In genomic region chr2:43221660-43222471, GRCh38 we compare ENCODE assay signal across 8 cellular contexts. TPM values are rescaled to one million over a fixed set of nuclear protein-coding genes. Genes with fewer than 3 reads are reported as not detected.
DNase-seq lines count a peak whose midpoint lies in the region; ATAC-seq and TF ChIP-seq lines count a peak whose summit lies in the region.

No MANE protein-coding gene starts in this region.

- H3K27ac Mint-ChIP-seq in naive thymus-derived CD4-positive, alpha-beta T cell = peak overlapping the region; percentile 90 to 99 (median 97)

- DNase-seq in BJ (ENCODE audit: low read depth) (peak; percentile 77), HL-60 (ENCODE audit: low read depth in 1 of 2, low spot score in 1 of 2) (peak; percentile 81 to 89), Peyer's patch (peak; percentile 75 to 92 (median 89)), fibroblast of the aortic adventitia (ENCODE audit: low read depth) (peak; percentile 98), suprapubic skin (ENCODE audit: low spot score in 2 of 2) (peak; percentile 93 to 94), NCI-H128 (lab: John Stamatoyannopoulos, UW; ENCODE audit: unreplicated experiment) (no peak)
- DNase-seq in activated naive CD4-positive, alpha-beta T cell (lab: John Stamatoyannopoulos, UW) = peak in 3 of 4 experiments; percentile 16 to 42 (median 35)
- DNase-seq in naive thymus-derived CD4-positive, alpha-beta T cell = peak; percentile 23 to 73 (median 56)

- H3K36me3 ChIP-seq in BJ (ENCODE audit: control insufficient read depth, insufficient read depth, low read length) = peaks cover 17% of the 10 kb centered on the region
- peaks cover 0 to 37% (median 4%) of the 10 kb centered on the region in 3 donors for H3K36me3 ChIP-seq in Peyer's patch
- H3K36me3 ChIP-seq in naive thymus-derived CD4-positive, alpha-beta T cell (ENCODE audit: control insufficient read depth in 2 of 3, insufficient read depth in 3 of 3, low read length in 3 of 3) = peaks cover 30 to 49% (median 36%) of the 10 kb centered on the region in 3 experiments
- peaks cover 29% of the 10 kb centered on the region for H3K36me3 ChIP-seq in suprapubic skin

- intact Hi-C loops in naive thymus-derived CD4-positive, alpha-beta T cell (cut with micrococcal nuclease) = loop anchor here (10.0 kb wide), 3 partner anchors 367 to 857 kb away; partner anchors contain the start of gene COX7A2L (in 1 of the 2)

- no peak for TF ChIP-seq CTCF in BJ (IDR thresholded peaks at IDR 0.05; ENCODE audit: insufficient read depth, low read depth, low read length)
- no peak for TF ChIP-seq CTCF in HL-60 (IDR thresholded peaks at IDR 0.05; ENCODE audit: insufficient read depth, low read length)
- TF ChIP-seq CTCF in Peyer's patch (IDR thresholded peaks at IDR 0.05) = peak in 2 of 6 experiments; percentile 2 to 8
- no peak for TF ChIP-seq CTCF in fibroblast of the aortic adventitia (IDR thresholded peaks at IDR 0.05; ENCODE audit: insufficient read depth, low read length)
- TF ChIP-seq CTCF in suprapubic skin (IDR thresholded peaks at IDR 0.05) = no peak

- 1% methylated on average over 8 of the region's 8 CpGs for WGBS in suprapubic skin

- POLR2A ChIA-PET in BJ (lab: Charles Lee) = interaction anchor here (0.5 to 1.3 kb wide), 5 partner anchors 111 to 364 kb away, joined by 3 to 9 read pairs (median 3); no protein-coding TSS in a partner anchor
- POLR2A ChIA-PET in naive thymus-derived CD4-positive, alpha-beta T cell (lab: Charles Lee) = interaction anchor here (0.6 to 25.8 kb wide), 19 partner anchors 4 to 1111 kb away, joined by 3 to 1899 read pairs (median 7); partner anchors contain the start of genes THADA and ZFP36L2

- peaks cover 0 to 4% (median 0%) of the 10 kb centered on the region in 5 donors for H3K27me3 Mint-ChIP-seq in naive thymus-derived CD4-positive, alpha-beta T cell

- CTCF ChIA-PET in BJ (lab: Yijun Ruan, JAX) = interaction anchor here (0.5 to 6.7 kb wide), 17 partner anchors 43 to 1053 kb away, joined by 3 to 56 read pairs (median 4); no protein-coding TSS in a partner anchor
- CTCF ChIA-PET in naive thymus-derived CD4-positive, alpha-beta T cell (lab: Charles Lee) = interaction anchor here (0.7 to 10.3 kb wide), 11 partner anchors 7 to 260 kb away, joined by 3 to 210 read pairs (median 4); no protein-coding TSS in a partner anchor

- H3K4me1 ChIP-seq in Peyer's patch (peaks cover 2 to 29% (median 19%) of the 10 kb centered on the region in 4 donors), suprapubic skin (peaks cover 58% of the 10 kb centered on the region)
- peaks cover 21% of the 10 kb centered on the region in 2 donors for H3K4me1 ChIP-seq in naive thymus-derived CD4-positive, alpha-beta T cell (ENCODE audit: control insufficient read depth in 2 of 2, insufficient read depth in 2 of 2, low read length in 2 of 2)

- peak; percentile 49 to 68 for TF ChIP-seq POLR2A in Peyer's patch (IDR thresholded peaks at IDR 0.05)
- peak in 1 of 2 donors; percentile 56 for TF ChIP-seq POLR2A in suprapubic skin (IDR thresholded peaks at IDR 0.05)

- H3K9me3 Mint-ChIP-seq in naive thymus-derived CD4-positive, alpha-beta T cell = peaks cover 0 to 37% (median 0%) of the 10 kb centered on the region in 11 donors

- H3K4me1 Mint-ChIP-seq in naive thymus-derived CD4-positive, alpha-beta T cell = peaks cover 31 to 47% (median 41%) of the 10 kb centered on the region in 7 donors

- no peak for ATAC-seq in naive thymus-derived CD4-positive, alpha-beta T cell

- TF ChIP-seq EP300 in suprapubic skin (IDR thresholded peaks at IDR 0.05) = no peak

- H3K9me3 ChIP-seq in Peyer's patch = no peaks in the 10 kb centered on the region
- H3K9me3 ChIP-seq in naive thymus-derived CD4-positive, alpha-beta T cell (ENCODE audit: control insufficient read depth in 2 of 3, low read length in 3 of 3) = no peaks in the 10 kb centered on the region
- H3K9me3 ChIP-seq in suprapubic skin = no peaks in the 10 kb centered on the region

- H3K27ac ChIP-seq in HL-60 (replicated peaks) = peak overlapping the region; percentile 99
- peak overlapping the region; percentile 94 to 100 (median 100) for H3K27ac ChIP-seq in Peyer's patch
- H3K27ac ChIP-seq in naive thymus-derived CD4-positive, alpha-beta T cell (ENCODE audit: low read depth, low read length) = peak overlapping the region; percentile 97
- peak overlapping the region; percentile 97 for H3K27ac ChIP-seq in suprapubic skin

- H3K27me3 ChIP-seq in BJ (ENCODE audit: control insufficient read depth, insufficient read depth, low read length) (no peaks in the 10 kb centered on the region), HL-60 (ENCODE audit: insufficient read depth, poor library complexity, severe bottlenecking) (no peaks in the 10 kb centered on the region), Peyer's patch (no peaks in the 10 kb centered on the region), suprapubic skin (no peaks in the 10 kb centered on the region)
- no peaks in the 10 kb centered on the region for H3K27me3 ChIP-seq in naive thymus-derived CD4-positive, alpha-beta T cell (ENCODE audit: control insufficient read depth in 2 of 2, insufficient read depth in 2 of 2, low read length in 2 of 2)

- H3K4me3 Mint-ChIP-seq in naive thymus-derived CD4-positive, alpha-beta T cell = peak overlapping the region; percentile 82 to 99 (median 90)

- peaks cover 4 to 46% (median 34%) of the 10 kb centered on the region in 5 donors for H3K36me3 Mint-ChIP-seq in naive thymus-derived CD4-positive, alpha-beta T cell

- peak overlapping the region; percentile 95 for H3K4me3 ChIP-seq in BJ (ENCODE audit: low read depth, low read length)
- H3K4me3 ChIP-seq in HL-60 (replicated peaks; ENCODE audit: insufficient read depth, low read length) = peak overlapping the region; percentile 72
- H3K4me3 ChIP-seq in Peyer's patch = peak overlapping the region; percentile 74 to 95 (median 84)
- H3K4me3 ChIP-seq in fibroblast of the aortic adventitia (ENCODE audit: low read depth, low read length) = peak overlapping the region; percentile 76
- peak overlapping the region; percentile 87 for H3K4me3 ChIP-seq in naive thymus-derived CD4-positive, alpha-beta T cell (ENCODE audit: low read length)
- H3K4me3 ChIP-seq in suprapubic skin = peak overlapping the region; percentile 90

RNA-seq across cellular contexts. Expression of gene ZFP36L2, which starts 4.5 kb away (rescaled TPM):
- 4.0 and 6.9 TPM in 2 replicates for polyA plus RNA-seq in BJ (2011; rRNA removed)
- polyA minus RNA-seq in BJ (2011; rRNA and poly(A)+ RNA removed) = 3.3 and 6.4 TPM in 2 replicates
- total RNA-seq in Peyer's patch (100 to 1,000 TPM in 3 of 4 donors, 10 to 100 TPM in 1; 90.4 to 227 (median 148) TPM), fibroblast of the aortic adventitia (ENCODE audit: low replicate concordance) (34.3 and 50.4 TPM in 2 replicates), suprapubic skin (100 to 1,000 TPM; 198 to 238 (median 223) TPM)
- 100 to 1,000 TPM; 231 to 747 (median 389) TPM for total RNA-seq in naive thymus-derived CD4-positive, alpha-beta T cell
- polyA plus RNA-seq in naive thymus-derived CD4-positive, alpha-beta T cell = 100 to 1,000 TPM; 252 to 411 TPM
